In the genomic region with DNA sequence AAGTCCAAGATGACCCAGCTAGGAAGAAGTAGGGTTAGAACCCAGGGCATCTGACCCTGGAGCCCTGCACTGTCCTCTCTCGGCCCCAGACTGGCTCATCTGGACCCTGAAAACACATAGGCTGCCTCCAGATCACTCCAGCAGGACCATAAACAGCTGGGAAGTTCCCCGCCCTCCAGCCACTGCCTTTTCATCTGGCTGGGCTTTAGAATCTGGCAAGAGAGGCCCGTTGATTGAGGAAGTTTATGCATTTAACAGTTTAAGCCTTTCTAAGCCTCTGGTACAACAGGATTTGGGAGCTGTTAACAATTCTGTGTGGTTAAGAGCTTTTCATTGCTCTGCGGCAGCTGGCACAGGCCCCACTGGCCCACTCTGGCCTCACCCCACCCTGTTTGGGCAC, we compare ENCODE assay signal across 1 cellular context.
TF ChIP-seq lines count a peak whose summit lies in the region.

No MANE protein-coding gene starts in this region.

TF ChIP-seq in GM23338, 12 proteins besides CTCF, POLR2A, EP300 and RAD21 (continued from another document):
- TF ChIP-seq, protein P1, sequence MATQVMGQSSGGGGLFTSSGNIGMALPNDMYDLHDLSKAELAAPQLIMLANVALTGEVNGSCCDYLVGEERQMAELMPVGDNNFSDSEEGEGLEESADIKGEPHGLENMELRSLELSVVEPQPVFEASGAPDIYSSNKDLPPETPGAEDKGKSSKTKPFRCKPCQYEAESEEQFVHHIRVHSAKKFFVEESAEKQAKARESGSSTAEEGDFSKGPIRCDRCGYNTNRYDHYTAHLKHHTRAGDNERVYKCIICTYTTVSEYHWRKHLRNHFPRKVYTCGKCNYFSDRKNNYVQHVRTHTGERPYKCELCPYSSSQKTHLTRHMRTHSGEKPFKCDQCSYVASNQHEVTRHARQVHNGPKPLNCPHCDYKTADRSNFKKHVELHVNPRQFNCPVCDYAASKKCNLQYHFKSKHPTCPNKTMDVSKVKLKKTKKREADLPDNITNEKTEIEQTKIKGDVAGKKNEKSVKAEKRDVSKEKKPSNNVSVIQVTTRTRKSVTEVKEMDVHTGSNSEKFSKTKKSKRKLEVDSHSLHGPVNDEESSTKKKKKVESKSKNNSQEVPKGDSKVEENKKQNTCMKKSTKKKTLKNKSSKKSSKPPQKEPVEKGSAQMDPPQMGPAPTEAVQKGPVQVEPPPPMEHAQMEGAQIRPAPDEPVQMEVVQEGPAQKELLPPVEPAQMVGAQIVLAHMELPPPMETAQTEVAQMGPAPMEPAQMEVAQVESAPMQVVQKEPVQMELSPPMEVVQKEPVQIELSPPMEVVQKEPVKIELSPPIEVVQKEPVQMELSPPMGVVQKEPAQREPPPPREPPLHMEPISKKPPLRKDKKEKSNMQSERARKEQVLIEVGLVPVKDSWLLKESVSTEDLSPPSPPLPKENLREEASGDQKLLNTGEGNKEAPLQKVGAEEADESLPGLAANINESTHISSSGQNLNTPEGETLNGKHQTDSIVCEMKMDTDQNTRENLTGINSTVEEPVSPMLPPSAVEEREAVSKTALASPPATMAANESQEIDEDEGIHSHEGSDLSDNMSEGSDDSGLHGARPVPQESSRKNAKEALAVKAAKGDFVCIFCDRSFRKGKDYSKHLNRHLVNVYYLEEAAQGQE (IDR thresholded peaks at IDR 0.05; ENCODE audit: unreplicated experiment): no peak
- TF ChIP-seq ZNF462 (CRISPR knock-in tag; IDR thresholded peaks at IDR 0.05) (no peak), JUNB (IDR thresholded peaks at IDR 0.05; ENCODE audit: unreplicated experiment) (no peak), EZH2 (IDR thresholded peaks at IDR 0.05; ENCODE audit: low read depth, unreplicated experiment) (no peak), NANOG (IDR thresholded peaks at IDR 0.05; ENCODE audit: borderline replicate concordance) (no peak)
TF ChIP-seq in GM23338: peak in this region for 0.
